In genomic region chr21:33029512-33029921, GRCh38 we compare ENCODE assay signal across 14 cellular contexts. TPM values are rescaled to one million over a fixed set of nuclear protein-coding genes. Genes with fewer than 3 reads are reported as not detected.
A peak's percentile ranks its signal among the peaks of the same experiment; 100 is the strongest.
DNase-seq lines count a peak whose midpoint lies in the region; ATAC-seq and TF ChIP-seq lines count a peak whose summit lies in the region.
"Had no signal": no experiment of that assay in that cellular context is flagged by ENCODE, and none has a peak within 500 bp of the region (broad histone marks: within the 10 kb centered on the region; RNA-seq: fewer than 3 reads in every experiment).

No MANE protein-coding gene starts in this region.

- no peaks in the 10 kb centered on the region for H3F3A ChIP-seq in GM23338 (replicated peaks; ENCODE audit: low read depth)

- ATAC-seq in GM23338 (no peak), GM18907 (IDR thresholded peaks at IDR 0.05; ENCODE audit: unreplicated experiment) (no peak)
- ATAC-seq: right lobe of liver had no signal

- no peaks in the 10 kb centered on the region for H3K9me2 ChIP-seq in GM23338 (ENCODE audit: insufficient read depth)

- no peak for TF ChIP-seq CTCF in GM23338 (conservative IDR thresholded peaks at IDR 0.05; ENCODE audit: low read depth in 2 of 2)
- TF ChIP-seq CTCF in nephron (IDR thresholded peaks at IDR 0.05; ENCODE audit: unreplicated experiment in 3 of 3): no peak
- TF ChIP-seq CTCF in uterus (IDR thresholded peaks at IDR 0.05): no peak

- H3K4me1 ChIP-seq in BLaER1: peaks cover 15% of the 10 kb centered on the region; the same call in 1 of the 2 replicates
- H3K4me1 ChIP-seq in GM23338 (ENCODE audit: insufficient read depth): peaks cover 45% of the 10 kb centered on the region
- H3K4me1 ChIP-seq in uterus: peaks cover 0 to 14% of the 10 kb centered on the region in 2 donors

- peak overlapping the region; percentile 53 for H3K4me3 Mint-ChIP-seq in GM23338
- H3K4me3 Mint-ChIP-seq in dendritic cell treated with granulocyte-macrophage colony-stimulating factor and Interleukin-4, amounts not matched to agents 40 ng/mL and 50 ng/mL, for 4 days: peak overlapping the region; percentile 17
- peak overlapping the region in 2 of 3 experiments; percentile 7 to 38 for H3K4me3 Mint-ChIP-seq in nephron
- H3K4me3 Mint-ChIP-seq: HFFc6 had no signal

- H3K9me3 ChIP-seq in BLaER1: peaks cover 55% of the 10 kb centered on the region
- no peaks in the 10 kb centered on the region for H3K9me3 ChIP-seq in uterus
- H3K9me3 ChIP-seq: Peyer's patch, right lobe of liver had no signal

- H3K36me3 ChIP-seq in BLaER1 (no peaks in the 10 kb centered on the region), GM23338 (ENCODE audit: insufficient read depth) (no peaks in the 10 kb centered on the region), uterus (no peaks in the 10 kb centered on the region)
- H3K36me3 ChIP-seq: Peyer's patch, right lobe of liver had no signal

- H3K27ac ChIP-seq in BLaER1 (no peak overlapping the region), GM23338 (ENCODE audit: low read depth) (no peak overlapping the region), uterus (no peak overlapping the region)
- H3K27ac ChIP-seq: Peyer's patch, right lobe of liver had no signal

- H3K9ac ChIP-seq in BLaER1: no peak overlapping the region

- H3K4me3 ChIP-seq in BLaER1: no peak overlapping the region
- H3K4me3 ChIP-seq in GM23338: peak overlapping the region; percentile 64
- no peak overlapping the region for H3K4me3 ChIP-seq in uterus
- H3K4me3 ChIP-seq: Peyer's patch, right lobe of liver had no signal

- H4K20me1 ChIP-seq in BLaER1 (peaks cover 32% of the 10 kb centered on the region), GM23338 (replicated peaks; ENCODE audit: insufficient read depth) (peaks cover 18% of the 10 kb centered on the region)

- no peaks in the 10 kb centered on the region for H3K79me2 ChIP-seq in GM23338 (replicated peaks; ENCODE audit: insufficient read depth)

- DNase-seq in GM23338 (ENCODE audit: low spot score) (peak; percentile 52), NCI-H2107 treated with DMSO at 0.1 percent for 48 hours (lab: John Stamatoyannopoulos, UW; ENCODE audit: unreplicated experiment) (no peak), COR-L47 (lab: John Stamatoyannopoulos, UW) (no peak), uterus (no peak)
- DNase-seq: activated CD4-positive, alpha-beta T cell treated with anti-CD3 and anti-CD28 coated beads for 1 hour; DND-41; HFFc6; NCI-H187 treated with DMSO at 0.1 percent for 48 hours; Peyer's patch; right lobe of liver had no signal

- peaks cover 94% of the 10 kb centered on the region for H3K27me3 ChIP-seq in BLaER1
- H3K27me3 ChIP-seq in GM23338 (ENCODE audit: insufficient read depth): peaks cover 98% of the 10 kb centered on the region
- H3K27me3 ChIP-seq in uterus: peaks cover 0 to 75% of the 10 kb centered on the region in 2 donors

- H2AFZ ChIP-seq in GM23338: peak overlapping the region; percentile 43; the same call in 1 of the 2 replicates

- H3K4me1 Mint-ChIP-seq in GM23338 (peaks cover 32% of the 10 kb centered on the region), nephron (peaks cover 6% of the 10 kb centered on the region)
- H3K4me1 Mint-ChIP-seq in dendritic cell treated with granulocyte-macrophage colony-stimulating factor and Interleukin-4, amounts not matched to agents 40 ng/mL and 50 ng/mL, for 4 days (ENCODE audit: low read depth): peaks cover 47% of the 10 kb centered on the region

- H3K36me3 Mint-ChIP-seq in GM23338 (ENCODE audit: low read depth): no peaks in the 10 kb centered on the region; the same call in 1 of the 3 replicates
- no peaks in the 10 kb centered on the region for H3K36me3 Mint-ChIP-seq in dendritic cell treated with granulocyte-macrophage colony-stimulating factor and Interleukin-4, amounts not matched to agents 40 ng/mL and 50 ng/mL, for 4 days (ENCODE audit: low read depth)
- H3K36me3 Mint-ChIP-seq in nephron (ENCODE audit: low read depth): no peaks in the 10 kb centered on the region

- H3K27me3 Mint-ChIP-seq in GM23338 (ENCODE audit: insufficient read depth, low read depth, poor library complexity) (peaks cover 94% of the 10 kb centered on the region), nephron (ENCODE audit: low read depth) (peaks cover 97% of the 10 kb centered on the region)
- H3K27me3 Mint-ChIP-seq in dendritic cell treated with granulocyte-macrophage colony-stimulating factor and Interleukin-4, amounts not matched to agents 40 ng/mL and 50 ng/mL, for 4 days: peaks cover 99% of the 10 kb centered on the region

- no peak overlapping the region for H3K27ac Mint-ChIP-seq in GM23338
- H3K27ac Mint-ChIP-seq in dendritic cell treated with granulocyte-macrophage colony-stimulating factor and Interleukin-4, amounts not matched to agents 40 ng/mL and 50 ng/mL, for 4 days: no peak overlapping the region
- no peak overlapping the region for H3K27ac Mint-ChIP-seq in nephron
- H3K27ac Mint-ChIP-seq: HFFc6 had no signal

- no peak for TF ChIP-seq POLR2A in uterus (IDR thresholded peaks at IDR 0.05)

- H3K9me3 Mint-ChIP-seq in GM23338 (peaks cover 3% of the 10 kb centered on the region; the same call in 2 of the 3 replicates), nephron (no peaks in the 10 kb centered on the region)
- no peaks in the 10 kb centered on the region for H3K9me3 Mint-ChIP-seq in dendritic cell treated with granulocyte-macrophage colony-stimulating factor and Interleukin-4, amounts not matched to agents 40 ng/mL and 50 ng/mL, for 4 days
- H3K9me3 Mint-ChIP-seq: HFFc6 had no signal

- intact Hi-C loops in dendritic cell treated with granulocyte-macrophage colony-stimulating factor and Interleukin-4, amounts not matched to agents 40 ng/mL and 50 ng/mL, for 4 days (cut with micrococcal nuclease): loop anchor here (5.0 kb wide), 1 partner anchor 43 kb away; the partner anchor contains the start of gene OLIG1
- intact Hi-C loops in uterus (cut with DNase I; ENCODE audit: low total_unique reads): no loop called here

- H3K4me2 ChIP-seq in BLaER1 (peak overlapping the region; percentile 4; the same call in 1 of the 2 replicates), GM23338 (peak overlapping the region; percentile 88)

TF ChIP-seq in GM23338, 12 proteins besides CTCF, POLR2A, EP300 and RAD21 (continues in another document):
- TF ChIP-seq JUNB (IDR thresholded peaks at IDR 0.05; ENCODE audit: unreplicated experiment) (no peak), STAT1 (IDR thresholded peaks at IDR 0.05; ENCODE audit: unreplicated experiment) (no peak), POLR2AphosphoS5 (IDR thresholded peaks at IDR 0.05; ENCODE audit: low read depth) (no peak), EZH2 (IDR thresholded peaks at IDR 0.05; ENCODE audit: low read depth, unreplicated experiment) (no peak)
- TF ChIP-seq, protein P1, sequence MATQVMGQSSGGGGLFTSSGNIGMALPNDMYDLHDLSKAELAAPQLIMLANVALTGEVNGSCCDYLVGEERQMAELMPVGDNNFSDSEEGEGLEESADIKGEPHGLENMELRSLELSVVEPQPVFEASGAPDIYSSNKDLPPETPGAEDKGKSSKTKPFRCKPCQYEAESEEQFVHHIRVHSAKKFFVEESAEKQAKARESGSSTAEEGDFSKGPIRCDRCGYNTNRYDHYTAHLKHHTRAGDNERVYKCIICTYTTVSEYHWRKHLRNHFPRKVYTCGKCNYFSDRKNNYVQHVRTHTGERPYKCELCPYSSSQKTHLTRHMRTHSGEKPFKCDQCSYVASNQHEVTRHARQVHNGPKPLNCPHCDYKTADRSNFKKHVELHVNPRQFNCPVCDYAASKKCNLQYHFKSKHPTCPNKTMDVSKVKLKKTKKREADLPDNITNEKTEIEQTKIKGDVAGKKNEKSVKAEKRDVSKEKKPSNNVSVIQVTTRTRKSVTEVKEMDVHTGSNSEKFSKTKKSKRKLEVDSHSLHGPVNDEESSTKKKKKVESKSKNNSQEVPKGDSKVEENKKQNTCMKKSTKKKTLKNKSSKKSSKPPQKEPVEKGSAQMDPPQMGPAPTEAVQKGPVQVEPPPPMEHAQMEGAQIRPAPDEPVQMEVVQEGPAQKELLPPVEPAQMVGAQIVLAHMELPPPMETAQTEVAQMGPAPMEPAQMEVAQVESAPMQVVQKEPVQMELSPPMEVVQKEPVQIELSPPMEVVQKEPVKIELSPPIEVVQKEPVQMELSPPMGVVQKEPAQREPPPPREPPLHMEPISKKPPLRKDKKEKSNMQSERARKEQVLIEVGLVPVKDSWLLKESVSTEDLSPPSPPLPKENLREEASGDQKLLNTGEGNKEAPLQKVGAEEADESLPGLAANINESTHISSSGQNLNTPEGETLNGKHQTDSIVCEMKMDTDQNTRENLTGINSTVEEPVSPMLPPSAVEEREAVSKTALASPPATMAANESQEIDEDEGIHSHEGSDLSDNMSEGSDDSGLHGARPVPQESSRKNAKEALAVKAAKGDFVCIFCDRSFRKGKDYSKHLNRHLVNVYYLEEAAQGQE (IDR thresholded peaks at IDR 0.05; ENCODE audit: unreplicated experiment): no peak

RNA-seq across cellular contexts. Expression of gene OLIG2, which starts 3.8 kb away (rescaled TPM):
- total RNA-seq in GM23338 (2014; rRNA removed; shearing (Covaris generic)): 0.04 and 1.4 TPM in 2 replicates
- 0.09 and 0.15 TPM in 2 replicates for polyA plus RNA-seq in GM23338 (2016; fragmentation: Nextera tagmentation; extraction: Ambion mirVana)
- not detected for total RNA-seq in uterus
- total RNA-seq: HFFc6, Peyer's patch, right lobe of liver had no signal

RNA-seq across cellular contexts. Expression of gene OLIG1, which starts 40.4 kb away (rescaled TPM):
- 0.14 and 0.19 TPM in 2 replicates for total RNA-seq in GM23338 (2014; rRNA removed; shearing (Covaris generic))
- 0.81 and 2.0 TPM in 2 replicates for polyA plus RNA-seq in GM23338 (2016; fragmentation: Nextera tagmentation; extraction: Ambion mirVana)
- total RNA-seq in uterus: not detected
- total RNA-seq: HFFc6, Peyer's patch, right lobe of liver had no signal
